8 cellular contexts compared by ENCODE assay signal in genomic region chr6:4774715-4775590, GRCh38. TPM values are rescaled to one million over a fixed set of nuclear protein-coding genes. Genes with fewer than 3 reads are reported as not detected.
DNase-seq lines count a peak whose midpoint lies in the region; ATAC-seq, FAIRE-seq and TF ChIP-seq lines count a peak whose summit lies in the region.

No MANE protein-coding gene starts in this region.

- H3K27ac ChIP-seq in right atrium auricular region, result peak overlapping the region; percentile 67 to 71
- H3K27ac ChIP-seq in sigmoid colon, result peak overlapping the region; percentile 73 to 88 (median 83)

- DNase-seq in GM12892 (ENCODE audit: insufficient read length), result peak; percentile 19
- DNase-seq in NCI-H748 (lab: John Stamatoyannopoulos, UW; ENCODE audit: unreplicated experiment), result peak; percentile 68
- DNase-seq in activated naive CD8-positive, alpha-beta T cell treated with anti-CD3 and anti-CD28 coated beads, Interleukin-2, amount 50 U/mL, for 24 hours, result peak; percentile 27
- DNase-seq in right atrium auricular region (ENCODE audit: low spot score), result no peak
- peak; percentile 79 for DNase-seq in sigmoid colon
- no peak for DNase-seq in HT-29 (ENCODE audit: low spot score)

- H3K4me1 ChIP-seq in right atrium auricular region, result peaks cover 0 to 20% of the 10 kb centered on the region in 2 donors
- H3K4me1 ChIP-seq in sigmoid colon, result peaks cover 0 to 17% (median 12%) of the 10 kb centered on the region in 4 donors

- intact Hi-C loops in sigmoid colon (cut with DNase I), result loop anchor here (1.0 to 10.0 kb wide), 6 partner anchors 128 to 750 kb away; partner anchors contain the start of genes ECI2 and PPP1R3G

- peaks cover 27% of the 10 kb centered on the region for H3K9me3 Mint-ChIP-seq in activated naive CD8-positive, alpha-beta T cell treated with anti-CD3 and anti-CD28 coated beads, Interleukin-2, amount 50 U/mL, for 24 hours

- H3K27me3 Mint-ChIP-seq in activated naive CD8-positive, alpha-beta T cell treated with anti-CD3 and anti-CD28 coated beads, Interleukin-2, amount 50 U/mL, for 24 hours, result peaks cover 10% of the 10 kb centered on the region

- TF ChIP-seq CTCF in right atrium auricular region (IDR thresholded peaks at IDR 0.05) (no peak), sigmoid colon (IDR thresholded peaks at IDR 0.05) (no peak)

- H3K9me3 ChIP-seq in right atrium auricular region (no peaks in the 10 kb centered on the region), sigmoid colon (peaks cover 0 to 2% (median 0%) of the 10 kb centered on the region in 4 donors)

- H3K27ac Mint-ChIP-seq in activated naive CD8-positive, alpha-beta T cell treated with anti-CD3 and anti-CD28 coated beads, Interleukin-2, amount 50 U/mL, for 24 hours, result peak overlapping the region; percentile 50

- peaks cover 17% of the 10 kb centered on the region for H3K36me3 Mint-ChIP-seq in activated naive CD8-positive, alpha-beta T cell treated with anti-CD3 and anti-CD28 coated beads, Interleukin-2, amount 50 U/mL, for 24 hours (ENCODE audit: low read depth)

- H3K4me3 Mint-ChIP-seq in activated naive CD8-positive, alpha-beta T cell treated with anti-CD3 and anti-CD28 coated beads, Interleukin-2, amount 50 U/mL, for 24 hours, result peak overlapping the region; percentile 79

- no peak for TF ChIP-seq EP300 in sigmoid colon (IDR thresholded peaks at IDR 0.05)

- no peaks in the 10 kb centered on the region for H3K36me3 ChIP-seq in right atrium auricular region
- H3K36me3 ChIP-seq in sigmoid colon, result no peaks in the 10 kb centered on the region

- H3K4me3 ChIP-seq in right atrium auricular region, result peak overlapping the region; percentile 52 to 75
- H3K4me3 ChIP-seq in sigmoid colon, result peak overlapping the region; percentile 13 to 79 (median 72)

- H3K4me1 Mint-ChIP-seq in activated naive CD8-positive, alpha-beta T cell treated with anti-CD3 and anti-CD28 coated beads, Interleukin-2, amount 50 U/mL, for 24 hours, result peaks cover 57% of the 10 kb centered on the region

- H3K27me3 ChIP-seq in right atrium auricular region (no peaks in the 10 kb centered on the region), sigmoid colon (no peaks in the 10 kb centered on the region)

- peak; percentile 33 for FAIRE-seq in GM12892 (lab: Jason Lieb, UNC)

- no peak for ATAC-seq in activated naive CD8-positive, alpha-beta T cell treated with anti-CD3 and anti-CD28 coated beads, Interleukin-2, amount 50 U/mL, for 24 hours
- no peak for ATAC-seq in HG02981 (IDR thresholded peaks at IDR 0.05; ENCODE audit: unreplicated experiment)
- no peak for ATAC-seq in GM18861 (IDR thresholded peaks at IDR 0.05; ENCODE audit: unreplicated experiment)

- TF ChIP-seq POLR2A in GM12892 (IDR thresholded peaks at IDR 0.05; ENCODE audit: low read depth, low read length) (no peak), sigmoid colon (IDR thresholded peaks at IDR 0.05) (no peak)

- 2% methylated on average over 55 of the region's 55 CpGs for WGBS in sigmoid colon, 2 donors

RNA-seq across cellular contexts. Expression of gene CDYL, which starts 1.3 kb away (rescaled TPM):
- 18.0 TPM for polyA plus RNA-seq in GM12892 (2012; ENCODE audit: missing spikeins)
- total RNA-seq in right atrium auricular region (10 to 100 TPM; 23.7 to 28.9 TPM), sigmoid colon (10 to 100 TPM; 37.9 to 82.8 (median 56.5) TPM)
- polyA plus RNA-seq in sigmoid colon, result 10 to 100 TPM; 14.2 to 16.2 (median 14.8) TPM
- total RNA-seq in HT-29 (2014; rRNA removed; shearing (Covaris generic)), result 33.1 and 41.6 TPM in 2 replicates

Comparison
In these comparisons a context has a peak if more than half of its experiments do, and no peak if none do; other contexts are left out.
1. DNase-seq: peak in GM12892 (single experiment), NCI-H748 (single experiment), activated naive CD8-positive, alpha-beta T cell treated with anti-CD3 and anti-CD28 coated beads, Interleukin-2, amount 50 U/mL, for 24 hours (single experiment) and sigmoid colon (single experiment); none in right atrium auricular region (single experiment) and HT-29 (single experiment).